ENCODE assay signal across 34 cellular contexts in genomic region chr2:175478369-175478768, GRCh38.
DNase-seq lines count a peak whose midpoint lies in the region; ATAC-seq and TF ChIP-seq lines count a peak whose summit lies in the region.
"Had no signal": no experiment of that assay in that cellular context is flagged by ENCODE, and none has a peak within 500 bp of the region (broad histone marks: within the 10 kb centered on the region; RNA-seq: fewer than 3 reads in every experiment).

No MANE protein-coding gene starts in this region.

- H3K36me3 Mint-ChIP-seq in activated CD8-positive, alpha-beta memory T cell treated with anti-CD3 and anti-CD28 coated beads, Interleukin-2, amount 10 ng/mL, durations not matched to agents 7 days and 5 days, result no peaks in the 10 kb centered on the region
- H3K36me3 Mint-ChIP-seq: activated naive CD8-positive, alpha-beta T cell treated with anti-CD3 and anti-CD28 coated beads for 36 hours; IgD-negative memory B cell had no signal

- no peaks in the 10 kb centered on the region for H4K20me1 ChIP-seq in BLaER1 treated with 17β-estradiol and CSF1 and Interleukin-3, amounts not matched to agents 10 nM and 100 nM

- ATAC-seq in RWPE2 (ENCODE audit: low read depth), result peak; percentile 36; the same call in 2 of the 3 replicates
- ATAC-seq in activated CD8-positive, alpha-beta memory T cell treated with anti-CD3 and anti-CD28 coated beads, Interleukin-2, amount 10 ng/mL, durations not matched to agents 7 days and 5 days, result no peak
- no peak for ATAC-seq in Right ventricle myocardium superior (ENCODE audit: poor library complexity)
- ATAC-seq: activated T-cell treated with anti-CD3 and anti-CD28 coated beads, Interleukin-2, amount 50 U/mL, for 4 hours; stimulated activated naive CD8-positive, alpha-beta T cell treated with anti-CD3 and anti-CD28 coated beads, Interleukin-15, Interleukin-2, amounts not matched to agents 100 U/mL and 50 U/mL, for 24 hours; upper lobe of right lung had no signal

- no peaks in the 10 kb centered on the region for H3K9me3 Mint-ChIP-seq in activated CD8-positive, alpha-beta memory T cell treated with anti-CD3 and anti-CD28 coated beads, Interleukin-2, amount 10 ng/mL, durations not matched to agents 7 days and 5 days (ENCODE audit: low read depth)
- H3K9me3 Mint-ChIP-seq: activated B cell treated with CpG ODN at 0.5 μM for 24 hours; activated naive CD8-positive, alpha-beta T cell treated with anti-CD3 and anti-CD28 coated beads for 36 hours; activated T-cell treated with anti-CD3 and anti-CD28 coated beads, Interleukin-2, amount 50 U/mL, for 4 hours; CD4-positive, alpha-beta T cell; IgD-negative memory B cell; nephron progenitor cell had no signal

- no peak overlapping the region for H3K4me3 Mint-ChIP-seq in activated CD8-positive, alpha-beta memory T cell treated with anti-CD3 and anti-CD28 coated beads, Interleukin-2, amount 10 ng/mL, durations not matched to agents 7 days and 5 days
- H3K4me3 Mint-ChIP-seq: activated B cell treated with CpG ODN at 0.5 μM for 24 hours; activated naive CD8-positive, alpha-beta T cell treated with anti-CD3 and anti-CD28 coated beads for 36 hours; activated T-cell treated with anti-CD3 and anti-CD28 coated beads, Interleukin-2, amount 50 U/mL, for 4 hours; CD4-positive, alpha-beta T cell; IgD-negative memory B cell; nephron progenitor cell had no signal

- no peak for TF ChIP-seq POLR2A in Peyer's patch (IDR thresholded peaks at IDR 0.05)

- peaks cover 0 to 18% (median 12%) of the 10 kb centered on the region in 11 experiments; a peak in 10 of 22 replicates for H3K9me3 ChIP-seq in BLaER1 treated with 17β-estradiol and CSF1 and Interleukin-3, amounts not matched to agents 10 nM and 100 nM (replicated peaks in 1 of 11)
- H3K9me3 ChIP-seq in RWPE2 (ENCODE audit: severe bottlenecking) (no peaks in the 10 kb centered on the region), SJCRH30 (replicated peaks) (no peaks in the 10 kb centered on the region), Peyer's patch (no peaks in the 10 kb centered on the region)
- H3K9me3 ChIP-seq: A549, ascending aorta, ovary, upper lobe of right lung had no signal

- CTCF ChIA-PET in activated CD8-positive, alpha-beta memory T cell treated with anti-CD3 and anti-CD28 coated beads, Interleukin-2, amount 10 ng/mL, durations not matched to agents 7 days and 5 days (lab: Charles Lee), result no interaction called here

- no peak overlapping the region for H3K4me3 ChIP-seq in BLaER1 treated with 17β-estradiol and CSF1 and Interleukin-3, amounts not matched to agents 10 nM and 100 nM
- H3K4me3 ChIP-seq in RWPE2 (ENCODE audit: severe bottlenecking), result no peak overlapping the region
- no peak overlapping the region for H3K4me3 ChIP-seq in SJCRH30
- H3K4me3 ChIP-seq in Peyer's patch, result no peak overlapping the region
- H3K4me3 ChIP-seq: A549, ascending aorta, coronary artery, ovary, PC-9, upper lobe of right lung had no signal

- DNase-seq in HS-5 (ENCODE audit: low read depth) (peak; percentile 19), RWPE2 (ENCODE audit: low spot score) (no peak), kidney tubule cell (ENCODE audit: low spot score) (peak; percentile 41), SJCRH30 (no peak), Peyer's patch (no peak), Right ventricle myocardium superior (no peak)
- DNase-seq in activated CD8-positive, alpha-beta memory T cell treated with anti-CD3 and anti-CD28 coated beads, Interleukin-2, amount 10 ng/mL, durations not matched to agents 7 days and 5 days, result no peak
- DNase-seq: activated B cell treated with CpG ODN at 0.5 μM for 24 hours; activated CD4-positive, alpha-beta T cell treated with anti-CD3 and anti-CD28 coated beads, Interleukin-2, amount 50 U/mL, for 1 hour; activated gamma-delta T cell; activated naive CD8-positive, alpha-beta T cell treated with anti-CD3 and anti-CD28 coated beads for 36 hours; activated T-cell treated with anti-CD3 and anti-CD28 coated beads, Interleukin-2, amount 50 U/mL, for 4 hours; caudate nucleus; CD4-positive, alpha-beta T cell; effector CD8-positive, alpha-beta T cell; H7; hypothalamus; NCI-H1105 treated with DMSO at 0.1 percent for 48 hours; NCI-H1930; NCI-H524; nephron progenitor cell; ovary; SIG-M5; stimulated activated naive CD8-positive, alpha-beta T cell treated with anti-CD3 and anti-CD28 coated beads, Interleukin-15, Interleukin-2, amounts not matched to agents 100 U/mL and 50 U/mL, for 24 hours; SW 1271; T1000; upper lobe of right lung had no signal

- H3K27me3 ChIP-seq in BLaER1 treated with 17β-estradiol and CSF1 and Interleukin-3, amounts not matched to agents 10 nM and 100 nM, result no peaks in the 10 kb centered on the region
- H3K27me3 ChIP-seq in RWPE2 (ENCODE audit: insufficient read depth, poor library complexity, severe bottlenecking) (no peaks in the 10 kb centered on the region), SJCRH30 (no peaks in the 10 kb centered on the region; the same call in 1 of the 2 replicates), Peyer's patch (no peaks in the 10 kb centered on the region)
- H3K27me3 ChIP-seq: ascending aorta, ovary, upper lobe of right lung had no signal

- TF ChIP-seq CTCF in RWPE2 (IDR thresholded peaks at IDR 0.05; ENCODE audit: poor library complexity, severe bottlenecking), result no peak
- TF ChIP-seq CTCF in Peyer's patch (IDR thresholded peaks at IDR 0.05), result no peak

- H3K27ac Mint-ChIP-seq in activated CD8-positive, alpha-beta memory T cell treated with anti-CD3 and anti-CD28 coated beads, Interleukin-2, amount 10 ng/mL, durations not matched to agents 7 days and 5 days, result no peak overlapping the region
- H3K27ac Mint-ChIP-seq: activated B cell treated with CpG ODN at 0.5 μM for 24 hours; activated naive CD8-positive, alpha-beta T cell treated with anti-CD3 and anti-CD28 coated beads for 36 hours; CD4-positive, alpha-beta T cell; nephron progenitor cell had no signal

- intact Hi-C loops in Right ventricle myocardium superior (cut with DNase I), result no loop called here

- H3K36me3 ChIP-seq in BLaER1 treated with 17β-estradiol and CSF1 and Interleukin-3, amounts not matched to agents 10 nM and 100 nM, result no peaks in the 10 kb centered on the region
- H3K36me3 ChIP-seq in RWPE2 (ENCODE audit: low read depth) (no peaks in the 10 kb centered on the region), SJCRH30 (no peaks in the 10 kb centered on the region), Peyer's patch (no peaks in the 10 kb centered on the region)
- H3K36me3 ChIP-seq: ascending aorta, ovary, upper lobe of right lung had no signal

- peak overlapping the region in 8 of 11 experiments; percentile 57 to 84 (median 72); a peak in 15 of 22 replicates for H3K4me2 ChIP-seq in BLaER1 treated with 17β-estradiol and CSF1 and Interleukin-3, amounts not matched to agents 10 nM and 100 nM
- H3K4me2 ChIP-seq: A549 had no signal

- peaks cover 3% of the 10 kb centered on the region for H3K27me3 Mint-ChIP-seq in activated CD8-positive, alpha-beta memory T cell treated with anti-CD3 and anti-CD28 coated beads, Interleukin-2, amount 10 ng/mL, durations not matched to agents 7 days and 5 days
- H3K27me3 Mint-ChIP-seq: activated B cell treated with CpG ODN at 0.5 μM for 24 hours; activated naive CD8-positive, alpha-beta T cell treated with anti-CD3 and anti-CD28 coated beads for 36 hours; CD4-positive, alpha-beta T cell had no signal

- peaks cover 18 to 28% (median 24%) of the 10 kb centered on the region in 10 experiments for H3K4me1 ChIP-seq in BLaER1 treated with 17β-estradiol and CSF1 and Interleukin-3, amounts not matched to agents 10 nM and 100 nM
- H3K4me1 ChIP-seq in RWPE2 (ENCODE audit: insufficient read depth, poor library complexity, severe bottlenecking) (no peaks in the 10 kb centered on the region), SJCRH30 (no peaks in the 10 kb centered on the region), Peyer's patch (no peaks in the 10 kb centered on the region)
- H3K4me1 ChIP-seq: A549, ascending aorta, upper lobe of right lung had no signal

- peak overlapping the region in 4 of 11 experiments; percentile 72 to 83 (median 74); a peak in 2 of 22 replicates for H3K27ac ChIP-seq in BLaER1 treated with 17β-estradiol and CSF1 and Interleukin-3, amounts not matched to agents 10 nM and 100 nM
- H3K27ac ChIP-seq in RWPE2 (ENCODE audit: poor library complexity, severe bottlenecking), result no peak overlapping the region
- H3K27ac ChIP-seq in SJCRH30, result no peak overlapping the region
- H3K27ac ChIP-seq in Peyer's patch, result no peak overlapping the region
- H3K27ac ChIP-seq: A549, ascending aorta, coronary artery, epithelial cell of prostate, ovary, PC-9, upper lobe of right lung had no signal

- H3K9ac ChIP-seq in BLaER1 treated with 17β-estradiol and CSF1 and Interleukin-3, amounts not matched to agents 10 nM and 100 nM, result no peak overlapping the region

- H3K4me1 Mint-ChIP-seq in activated CD8-positive, alpha-beta memory T cell treated with anti-CD3 and anti-CD28 coated beads, Interleukin-2, amount 10 ng/mL, durations not matched to agents 7 days and 5 days, result no peaks in the 10 kb centered on the region
- H3K4me1 Mint-ChIP-seq: activated B cell treated with CpG ODN at 0.5 μM for 24 hours; activated naive CD8-positive, alpha-beta T cell treated with anti-CD3 and anti-CD28 coated beads for 36 hours; IgD-negative memory B cell had no signal

Comparison
In these comparisons a context has a peak if more than half of its experiments do, and no peak if none do; other contexts are left out.
1. DNase-seq: peak in HS-5 (single experiment) and kidney tubule cell (single experiment); none in RWPE2 (single experiment), SJCRH30 (0 of 2), Peyer's patch (0 of 3), activated CD8-positive, alpha-beta memory T cell treated with anti-CD3 and anti-CD28 coated beads, Interleukin-2, amount 10 ng/mL, durations not matched to agents 7 days and 5 days (single experiment) and Right ventricle myocardium superior (single experiment).